Comparison of ENCODE assay signal across 15 cellular contexts in genomic region chr12:125540580-125541204, GRCh38.
DNase-seq lines count a peak whose midpoint lies in the region; ATAC-seq and TF ChIP-seq lines count a peak whose summit lies in the region.
"Had no signal": no experiment of that assay in that cellular context is flagged by ENCODE, and none has a peak within 500 bp of the region (broad histone marks: within the 10 kb centered on the region; RNA-seq: fewer than 3 reads in every experiment).

No MANE protein-coding gene starts in this region.

- H3K4me1 ChIP-seq in OCI-LY3 (ENCODE audit: low read length), result peaks cover 8% of the 10 kb centered on the region; the same call in 1 of the 2 replicates
- H3K4me1 ChIP-seq: A549, BE2C, HAP-1 had no signal

- H3K27me3 ChIP-seq in OCI-LY3 (ENCODE audit: low read depth, low read length), result no peaks in the 10 kb centered on the region
- H3K27me3 ChIP-seq: BE2C had no signal

- H3K36me3 ChIP-seq in OCI-LY3 (replicated peaks; ENCODE audit: low read depth, low read length), result no peaks in the 10 kb centered on the region
- H3K36me3 ChIP-seq: BE2C, HAP-1 had no signal

- H3K79me2 ChIP-seq in OCI-LY3 (ENCODE audit: low read length), result no peaks in the 10 kb centered on the region

- no peaks in the 10 kb centered on the region for H3K9me3 ChIP-seq in OCI-LY3 (ENCODE audit: insufficient read depth, low read length)
- H3K9me3 ChIP-seq: A549, BE2C, HAP-1 had no signal

- H3K4me2 ChIP-seq in OCI-LY3 (ENCODE audit: low read length), result no peak overlapping the region
- H3K4me2 ChIP-seq: A549 had no signal

- TF ChIP-seq CTCF in OCI-LY3 (IDR thresholded peaks at IDR 0.05; ENCODE audit: low read depth, low read length), result no peak

- no peaks in the 10 kb centered on the region for H4K20me1 ChIP-seq in OCI-LY3 (ENCODE audit: insufficient read depth, low read length)

- no peak overlapping the region for H3K4me3 ChIP-seq in OCI-LY3 (ENCODE audit: low read length)
- H3K4me3 ChIP-seq: A549, HAP-1, K562 had no signal

- H2AFZ ChIP-seq in OCI-LY3 (ENCODE audit: low read depth, low read length), result peak overlapping the region; percentile 64; the same call in 1 of the 2 replicates

- peak; percentile 64 for DNase-seq in islet precursor cell
- DNase-seq in NCI-H1694 treated with DMSO at 0.1 percent for 48 hours (lab: John Stamatoyannopoulos, UW), result no peak
- DNase-seq in cerebellar cortex (ENCODE audit: low spot score), result no peak
- DNase-seq: BE2C; CD8-positive, alpha-beta T cell; COR-L47; DND-41; GDM1 had no signal

- ATAC-seq in GM19324 (IDR thresholded peaks at IDR 0.05; ENCODE audit: low FRiP score, unreplicated experiment), result peak; percentile 50
- no peak for ATAC-seq in GM21360 (IDR thresholded peaks at IDR 0.05; ENCODE audit: unreplicated experiment)
- ATAC-seq: A549; CD8-positive, alpha-beta T cell; K562 had no signal

- H3K27ac ChIP-seq in OCI-LY3 (ENCODE audit: low read length), result no peak overlapping the region
- H3K27ac ChIP-seq: A549, C4-2B had no signal

- H3K9ac ChIP-seq in OCI-LY3 (ENCODE audit: low read length), result no peak overlapping the region
